ENCODE assay signal across 8 cellular contexts in the genomic region with DNA sequence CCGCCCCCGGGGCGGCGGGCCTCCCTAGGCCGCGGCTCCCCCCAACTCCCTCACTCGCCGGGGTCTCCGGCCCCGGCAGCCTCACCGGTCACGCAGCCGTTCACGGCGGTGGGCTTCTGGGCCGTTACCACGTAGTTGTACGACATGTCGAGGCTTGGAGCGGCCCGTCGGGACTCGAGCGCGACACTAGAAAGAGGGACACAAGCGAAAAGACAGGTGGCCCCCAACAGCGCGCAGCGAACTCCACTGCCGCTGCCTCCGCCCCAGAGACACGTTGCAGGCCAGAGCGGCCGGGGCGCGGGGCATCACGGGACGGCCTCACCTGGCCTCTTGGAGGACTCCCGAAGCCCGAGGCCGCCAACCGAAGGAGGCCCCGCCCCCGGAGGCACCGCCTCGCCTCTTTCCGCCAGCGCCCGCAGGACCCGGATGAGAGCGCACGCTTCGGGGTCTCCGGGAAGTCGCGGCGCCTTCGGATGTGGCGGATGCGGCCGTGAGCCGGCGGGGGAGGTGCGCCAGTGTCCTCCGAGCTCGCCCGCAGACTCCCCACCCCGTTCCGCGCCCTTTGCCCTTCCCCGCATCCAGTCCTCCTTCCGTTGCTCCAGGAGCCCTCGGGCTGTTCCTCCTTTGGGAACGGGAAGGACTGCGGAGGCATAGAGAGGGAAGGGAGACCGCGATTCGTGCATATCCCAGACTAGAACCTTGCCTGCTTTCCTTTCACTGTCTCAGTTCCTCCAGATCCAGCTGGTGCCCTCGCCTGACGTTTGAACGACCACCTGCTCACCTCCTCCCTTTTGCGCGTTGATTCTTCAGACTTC. TPM values are rescaled to one million over a fixed set of nuclear protein-coding genes. Genes with fewer than 3 reads are reported as not detected.
DNase-seq lines count a peak whose midpoint lies in the region; ATAC-seq and TF ChIP-seq lines count a peak whose summit lies in the region.

DDB1 (minus strand) TSS at position 283 of the 815 bp plus-strand sequence; CDS start at position 146, 137 bp downstream.
TKFC (plus strand) TSS at position 406 of the 815 bp plus-strand sequence. CDS start 1,501 bp downstream, outside the sequence.

- H3K27ac ChIP-seq in cingulate gyrus (ENCODE audit: low read depth, low read length) = peak within 1 kb of the TSS; percentile 96

- no peaks in the 10 kb centered on the region for H3K27me3 ChIP-seq in BE2C

- ATAC-seq in GM19324 (IDR thresholded peaks at IDR 0.05; ENCODE audit: low FRiP score, unreplicated experiment) (peak; percentile 86), HG03460 (IDR thresholded peaks at IDR 0.05; ENCODE audit: unreplicated experiment) (peak; percentile 91)

- no peaks in the 10 kb centered on the region for H3K9me3 ChIP-seq in BE2C

- DNase-seq in BE2C = peak; percentile 94
- peak; percentile 87 to 99 for DNase-seq in NCI-H526 (lab: John Stamatoyannopoulos, UW)
- peak; percentile 99 for DNase-seq in activated CD4-positive, alpha-beta T cell treated with anti-CD3 and anti-CD28 coated beads for 48 hours
- DNase-seq in kidney tubule cell (ENCODE audit: low spot score) = peak; percentile 94
- peak; percentile 91 to 96 for DNase-seq in stimulated activated CD4-positive, alpha-beta T cell treated with anti-CD3 and anti-CD28 coated beads, Interleukin-1b, Interleukin-23, amount 100 ng/mL, for 1 hour (ENCODE audit: low read depth in 2 of 2)

- H3K36me3 ChIP-seq in BE2C = peaks cover 5% of the 10 kb centered on the region

- no peaks in the 10 kb centered on the region; the same call in 1 of the 2 replicates for H3K4me1 ChIP-seq in BE2C

- H3K4me3 ChIP-seq in BE2C (ENCODE audit: low read depth, low read length) = peak within 1 kb of the TSS; percentile 89

- no peak for TF ChIP-seq CTCF in BE2C (IDR thresholded peaks at IDR 0.05; ENCODE audit: low read depth, low read length)

RNA-seq across cellular contexts. Expression of gene DDB1, which starts in this region (rescaled TPM):
- polyA plus RNA-seq in BE2C (2012; ENCODE audit: insufficient read depth, insufficient read length, low read depth) = 95.8 TPM

RNA-seq across cellular contexts. Expression of gene TKFC, which starts in this region (rescaled TPM):
- 53.8 TPM for polyA plus RNA-seq in BE2C (2012; ENCODE audit: insufficient read depth, insufficient read length, low read depth)

Comparison
In these comparisons a context has a peak if more than half of its experiments do, and no peak if none do; other contexts are left out.
1. Peak in every context shown above with its lines: DNase-seq, ATAC-seq, H3K4me3 ChIP-seq and H3K27ac ChIP-seq.